In the genomic region with DNA sequence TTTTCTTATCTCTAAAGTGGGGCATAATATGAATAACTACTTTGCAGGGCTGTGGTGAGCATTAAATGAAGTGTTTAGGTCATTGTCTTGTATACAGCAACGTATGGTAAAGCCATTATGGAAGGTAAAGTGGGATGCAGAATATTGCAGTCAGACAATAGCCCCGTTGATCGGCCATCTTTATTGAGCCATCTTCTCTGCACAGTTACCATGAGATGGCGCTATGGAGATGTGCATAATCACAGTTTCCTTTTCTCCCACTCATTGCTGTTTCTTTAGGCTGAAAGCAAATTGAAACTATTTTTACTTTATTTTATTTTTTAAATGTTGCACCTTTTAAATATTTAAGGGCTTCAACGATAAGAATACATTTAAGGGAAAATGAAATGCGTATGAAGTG, we compare ENCODE assay signal across 8 cellular contexts.
DNase-seq lines count a peak whose midpoint lies in the region; ATAC-seq and TF ChIP-seq lines count a peak whose summit lies in the region.
"Had no signal": no experiment of that assay in that cellular context is flagged by ENCODE, and none has a peak within 500 bp of the region (broad histone marks: within the 10 kb centered on the region; RNA-seq: fewer than 3 reads in every experiment).

No MANE protein-coding gene starts in this region.

- H3K4me1 Mint-ChIP-seq in nephron: no peaks in the 10 kb centered on the region
- H3K4me1 Mint-ChIP-seq in CD8-positive, alpha-beta T cell (ENCODE audit: low read depth): no peaks in the 10 kb centered on the region

- H3K27ac Mint-ChIP-seq in nephron: no peak overlapping the region
- H3K27ac Mint-ChIP-seq in CD8-positive, alpha-beta T cell: no peak overlapping the region

- H3K27me3 Mint-ChIP-seq in nephron (ENCODE audit: low read depth): peaks cover 4% of the 10 kb centered on the region
- H3K27me3 Mint-ChIP-seq in CD8-positive, alpha-beta T cell (ENCODE audit: low read depth): no peaks in the 10 kb centered on the region

- no peak overlapping the region for H3K27ac ChIP-seq in psoas muscle
- H3K27ac ChIP-seq in CD8-positive, alpha-beta T cell (ENCODE audit: low read depth, low read length): no peak overlapping the region

- H3K36me3 ChIP-seq in adipocyte (ENCODE audit: control insufficient read depth, insufficient read depth, low read length, severe bottlenecking): no peaks in the 10 kb centered on the region
- no peaks in the 10 kb centered on the region for H3K36me3 ChIP-seq in psoas muscle (ENCODE audit: insufficient read depth in 1 of 2, low read depth in 1 of 2)
- no peaks in the 10 kb centered on the region for H3K36me3 ChIP-seq in CD8-positive, alpha-beta T cell (ENCODE audit: insufficient read depth, low read length)

- CTCF ChIA-PET in CD8-positive, alpha-beta T cell (lab: Charles Lee): no interaction called here

- intact Hi-C loops in psoas muscle (cut with DNase I): no loop called here
- intact Hi-C loops in CD8-positive, alpha-beta T cell (cut with DNase I, micrococcal nuclease): no loop called here

- DNase-seq in LNCaP clone FGC (ENCODE audit: low read depth): peak; percentile 2
- DNase-seq in adipocyte (ENCODE audit: low read depth): peak; percentile 8
- DNase-seq in occipital lobe (lab: John Stamatoyannopoulos, UW): no peak
- DNase-seq in psoas muscle: no peak
- no peak for DNase-seq in CD8-positive, alpha-beta T cell
- DNase-seq: activated CD8-positive, alpha-beta memory T cell treated with anti-CD3 and anti-CD28 coated beads, Interleukin-2, amount 50 U/mL, for 48 hours had no signal

- H3K9me3 ChIP-seq in adipocyte (ENCODE audit: control insufficient read depth, low read length) (no peaks in the 10 kb centered on the region), psoas muscle (no peaks in the 10 kb centered on the region)
- no peaks in the 10 kb centered on the region for H3K9me3 ChIP-seq in CD8-positive, alpha-beta T cell (ENCODE audit: low read length)

- no peaks in the 10 kb centered on the region for H3K36me3 Mint-ChIP-seq in nephron (ENCODE audit: low read depth)
- no peaks in the 10 kb centered on the region for H3K36me3 Mint-ChIP-seq in CD8-positive, alpha-beta T cell

- H3K4me1 ChIP-seq in adipocyte (ENCODE audit: control insufficient read depth, insufficient read depth, low read length) (no peaks in the 10 kb centered on the region), psoas muscle (no peaks in the 10 kb centered on the region)
- H3K4me1 ChIP-seq in CD8-positive, alpha-beta T cell (ENCODE audit: insufficient read depth, low read length): no peaks in the 10 kb centered on the region

- no peak overlapping the region for H3K4me3 Mint-ChIP-seq in nephron
- H3K4me3 Mint-ChIP-seq in CD8-positive, alpha-beta T cell: no peak overlapping the region

- H3K4me3 ChIP-seq in LNCaP clone FGC (ENCODE audit: low read depth, low read length): no peak overlapping the region
- H3K4me3 ChIP-seq in adipocyte (ENCODE audit: low read length): no peak overlapping the region
- no peak overlapping the region for H3K4me3 ChIP-seq in psoas muscle
- H3K4me3 ChIP-seq in CD8-positive, alpha-beta T cell (ENCODE audit: low read depth, low read length): no peak overlapping the region

- POLR2A ChIA-PET in CD8-positive, alpha-beta T cell (lab: Charles Lee): no interaction called here

- H3K27me3 ChIP-seq in adipocyte (replicated peaks; ENCODE audit: control insufficient read depth, insufficient read depth, low read length) (peaks cover 4% of the 10 kb centered on the region), psoas muscle (ENCODE audit: insufficient read depth in 3 of 3, low read length in 2 of 3) (no peaks in the 10 kb centered on the region)
- no peaks in the 10 kb centered on the region for H3K27me3 ChIP-seq in CD8-positive, alpha-beta T cell (ENCODE audit: insufficient read depth, low read length)

- H3K9ac ChIP-seq in adipocyte (ENCODE audit: low read length): no peak overlapping the region

- TF ChIP-seq CTCF in LNCaP clone FGC (IDR thresholded peaks at IDR 0.05; ENCODE audit: control insufficient read depth, extremely low read depth, insufficient read depth) (peak; percentile 66), nephron (IDR thresholded peaks at IDR 0.05; ENCODE audit: unreplicated experiment in 3 of 3) (peak; percentile 33 to 48 (median 36)), psoas muscle (IDR thresholded peaks at IDR 0.05) (no peak)
- TF ChIP-seq CTCF in CD8-positive, alpha-beta T cell (IDR thresholded peaks at IDR 0.05): no peak

- ATAC-seq in GM18867 (IDR thresholded peaks at IDR 0.05; ENCODE audit: unreplicated experiment) (peak; percentile 65), psoas muscle (no peak)
- ATAC-seq in CD8-positive, alpha-beta T cell: no peak

- H3K9me3 Mint-ChIP-seq in nephron: peaks cover 3% of the 10 kb centered on the region
- no peaks in the 10 kb centered on the region for H3K9me3 Mint-ChIP-seq in CD8-positive, alpha-beta T cell

- 49 to 60% (median 55%) methylated on average over 6 of the region's 6 CpGs for WGBS in psoas muscle, 3 donors

Comparison
In these comparisons a context has a peak if more than half of its experiments do, and no peak if none do; other contexts are left out.
1. DNase-seq: peak in LNCaP clone FGC (single experiment) and adipocyte (single experiment); none in occipital lobe (single experiment), psoas muscle (0 of 2) and CD8-positive, alpha-beta T cell (0 of 7).
2. CTCF ChIP-seq: peak in LNCaP clone FGC (single experiment) and nephron (3 of 3); none in psoas muscle (single experiment) and CD8-positive, alpha-beta T cell (single experiment).